ENCODE assay signal across 22 cellular contexts in genomic region chr2:101814752-101815151, GRCh38.
"Had no signal": no experiment of that assay in that cellular context is flagged by ENCODE, and none has a peak within 500 bp of the region (broad histone marks: within the 10 kb centered on the region; RNA-seq: fewer than 3 reads in every experiment).

No MANE protein-coding gene starts in this region.

- ATAC-seq: natural killer cell treated with Interleukin-12 subunit alpha and Interleukin-12 subunit beta and Interleukin-15 and Interleukin-18, amount 100 ng/mL, for 72 hours; stimulated activated memory B cell treated with anti-CD40 and anti-IgM and Interleukin-4, amounts not matched to agents 10 μg/mL and 1 μg/mL and 100 μg/mL, for 72 hours; upper lobe of right lung had no signal

- H3K4me3 Mint-ChIP-seq: activated B cell treated with CpG ODN at 0.5 μM for 24 hours; activated naive CD8-positive, alpha-beta T cell treated with anti-CD3 and anti-CD28 coated beads for 36 hours; endodermal cell; mesothelial cell of epicardium; natural killer cell treated with Interleukin-12 subunit alpha and Interleukin-12 subunit beta and Interleukin-15 and Interleukin-18, amount 100 ng/mL, for 72 hours; stimulated activated memory B cell treated with anti-CD40 and anti-IgM and Interleukin-4, amounts not matched to agents 10 μg/mL and 1 μg/mL and 100 μg/mL, for 72 hours had no signal

- H3K36me3 ChIP-seq: sigmoid colon, thoracic aorta, upper lobe of right lung had no signal

- H3K4me2 ChIP-seq: smooth muscle cell had no signal

- H3K9me3 Mint-ChIP-seq: activated B cell treated with CpG ODN at 0.5 μM for 24 hours; endodermal cell; mesothelial cell of epicardium; natural killer cell treated with Interleukin-12 subunit alpha and Interleukin-12 subunit beta and Interleukin-15 and Interleukin-18, amount 100 ng/mL, for 72 hours had no signal

- H3K36me3 Mint-ChIP-seq: mesothelial cell of epicardium; natural killer cell treated with Interleukin-12 subunit alpha and Interleukin-12 subunit beta and Interleukin-15 and Interleukin-18, amount 100 ng/mL, for 72 hours had no signal

- H3K27me3 Mint-ChIP-seq: activated B cell treated with CpG ODN at 0.5 μM for 24 hours; activated naive CD8-positive, alpha-beta T cell treated with anti-CD3 and anti-CD28 coated beads for 36 hours; natural killer cell treated with Interleukin-12 subunit alpha and Interleukin-12 subunit beta and Interleukin-15 and Interleukin-18, amount 100 ng/mL, for 72 hours; progenitor cell of endocrine pancreas; stimulated activated memory B cell treated with anti-CD40 and anti-IgM and Interleukin-4, amounts not matched to agents 10 μg/mL and 1 μg/mL and 100 μg/mL, for 72 hours had no signal

- H3K27ac Mint-ChIP-seq: activated B cell treated with CpG ODN at 0.5 μM for 24 hours; activated naive CD8-positive, alpha-beta T cell treated with anti-CD3 and anti-CD28 coated beads for 36 hours; endodermal cell; mesothelial cell of epicardium; natural killer cell treated with Interleukin-12 subunit alpha and Interleukin-12 subunit beta and Interleukin-15 and Interleukin-18, amount 100 ng/mL, for 72 hours; progenitor cell of endocrine pancreas; stimulated activated memory B cell treated with anti-CD40 and anti-IgM and Interleukin-4, amounts not matched to agents 10 μg/mL and 1 μg/mL and 100 μg/mL, for 72 hours had no signal

- H3K9me3 ChIP-seq: sigmoid colon, thoracic aorta, upper lobe of right lung had no signal

- DNase-seq: activated B cell treated with CpG ODN at 0.5 μM for 24 hours; activated CD4-positive, alpha-beta T cell treated with anti-CD3 and anti-CD28 coated beads for 4 hours; activated CD4-positive, alpha-beta T cell treated with anti-CD3 and anti-CD28 coated beads, Interleukin-2, amount 50 U/mL, for 48 hours; activated CD8-positive, alpha-beta memory T cell treated with anti-CD3 and anti-CD28 coated beads, Interleukin-2, amount 50 U/mL, for 48 hours; activated gamma-delta T cell treated with Interleukin-2 at 50 U/mL for 16 hours; activated naive CD8-positive, alpha-beta T cell treated with anti-CD3 and anti-CD28 coated beads for 36 hours; amygdala; cerebellar nuclear complex; endodermal cell; retina; sigmoid colon; stimulated activated CD4-positive, alpha-beta T cell treated with anti-CD3 and anti-CD28 coated beads, Interleukin-15, amount 100 ng/mL, for 24 hours; T-helper 1 cell; T1000; upper lobe of right lung had no signal

- H3K27ac ChIP-seq: coronary artery, sigmoid colon, thoracic aorta, upper lobe of right lung had no signal

- H3K27me3 ChIP-seq: sigmoid colon, upper lobe of right lung had no signal

- H3K4me3 ChIP-seq: coronary artery, sigmoid colon, smooth muscle cell, thoracic aorta, upper lobe of right lung had no signal
